1 cellular context compared by ENCODE assay signal in the genomic region with DNA sequence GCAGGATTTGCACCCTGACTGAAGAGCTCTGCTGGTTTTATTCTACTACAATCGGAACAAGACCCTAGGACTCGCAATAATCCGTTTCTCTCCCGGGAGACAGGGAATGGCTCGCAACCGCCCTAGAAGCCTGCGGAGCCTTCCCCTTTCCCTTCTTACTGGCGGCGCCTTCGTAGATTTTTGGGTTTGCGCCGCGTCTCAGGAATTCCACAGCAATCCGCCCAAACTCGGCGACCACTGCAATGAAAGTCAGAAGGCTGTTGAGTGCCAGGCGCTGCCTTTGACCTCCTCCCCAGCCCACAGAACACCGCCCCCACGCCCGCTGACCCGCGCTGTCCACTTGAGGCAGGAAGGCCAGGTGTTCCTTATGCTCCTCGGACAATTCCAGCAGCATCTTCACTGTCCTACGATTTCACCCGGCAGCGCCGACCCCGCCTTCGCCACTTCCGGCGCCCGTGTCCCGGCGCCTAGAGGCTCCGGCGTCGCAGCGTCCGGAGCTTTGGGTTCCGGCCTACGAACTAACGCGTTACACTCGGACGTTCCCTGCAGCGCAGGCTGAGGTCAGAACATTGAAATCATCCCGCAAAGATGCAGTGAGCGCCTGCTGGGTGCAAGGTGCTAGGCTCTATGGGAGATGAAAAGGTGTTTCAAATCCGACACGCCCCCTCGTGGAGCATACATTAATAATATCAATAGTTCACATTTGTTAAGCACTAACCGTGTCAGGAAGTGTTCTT.
TF ChIP-seq lines count a peak whose summit lies in the region.

Gene COMMD2, minus strand, starts transcription at position 439 of the 737 bp plus-strand sequence. Its CDS starts 45 bp downstream, at position 394.

TF ChIP-seq in K562, 482 proteins besides CTCF, POLR2A, EP300 and RAD21 (continued from another document and continues in another):
- TF ChIP-seq, protein P1, sequence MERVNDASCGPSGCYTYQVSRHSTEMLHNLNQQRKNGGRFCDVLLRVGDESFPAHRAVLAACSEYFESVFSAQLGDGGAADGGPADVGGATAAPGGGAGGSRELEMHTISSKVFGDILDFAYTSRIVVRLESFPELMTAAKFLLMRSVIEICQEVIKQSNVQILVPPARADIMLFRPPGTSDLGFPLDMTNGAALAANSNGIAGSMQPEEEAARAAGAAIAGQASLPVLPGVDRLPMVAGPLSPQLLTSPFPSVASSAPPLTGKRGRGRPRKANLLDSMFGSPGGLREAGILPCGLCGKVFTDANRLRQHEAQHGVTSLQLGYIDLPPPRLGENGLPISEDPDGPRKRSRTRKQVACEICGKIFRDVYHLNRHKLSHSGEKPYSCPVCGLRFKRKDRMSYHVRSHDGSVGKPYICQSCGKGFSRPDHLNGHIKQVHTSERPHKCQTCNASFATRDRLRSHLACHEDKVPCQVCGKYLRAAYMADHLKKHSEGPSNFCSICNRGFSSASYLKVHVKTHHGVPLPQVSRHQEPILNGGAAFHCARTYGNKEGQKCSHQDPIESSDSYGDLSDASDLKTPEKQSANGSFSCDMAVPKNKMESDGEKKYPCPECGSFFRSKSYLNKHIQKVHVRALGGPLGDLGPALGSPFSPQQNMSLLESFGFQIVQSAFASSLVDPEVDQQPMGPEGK (CRISPR knock-in tag; IDR thresholded peaks at IDR 0.05; ENCODE audit: borderline replicate concordance): no peak
- TF ChIP-seq ZNF347 (CRISPR knock-in tag; IDR thresholded peaks at IDR 0.05; ENCODE audit: low read depth) (no peak), TSC22D4 (tag; IDR thresholded peaks at IDR 0.05) (no peak), STAT5B (CRISPR knock-in tag; IDR thresholded peaks at IDR 0.05) (no peak), ZNF395 (CRISPR knock-in tag; IDR thresholded peaks at IDR 0.05) (no peak), MCM7 (IDR thresholded peaks at IDR 0.05) (no peak), NR1H2 (CRISPR knock-in tag; IDR thresholded peaks at IDR 0.05) (0 out of 2 replicates have a peak, but pooled peaks have one; percentile 74), SMARCB1 (IDR thresholded peaks at IDR 0.05; ENCODE audit: insufficient read length, low read depth) (no peak), ZNF174 (CRISPR knock-in tag; IDR thresholded peaks at IDR 0.05) (no peak), BACH1 (tag; IDR thresholded peaks at IDR 0.05) (no peak), PRPF4 (IDR thresholded peaks at IDR 0.05; ENCODE audit: insufficient read depth, low read depth, low read length, poor library complexity, severe bottlenecking) (no peak), SAFB (IDR thresholded peaks at IDR 0.05; ENCODE audit: borderline replicate concordance, low read depth, low read length) (no peak), L3MBTL2 (IDR thresholded peaks at IDR 0.05) (peak; percentile 74), ZNF41 (CRISPR knock-in tag; conservative IDR thresholded peaks at IDR 0.05) (no peak), RBM14 (IDR thresholded peaks at IDR 0.05; ENCODE audit: borderline replicate concordance, insufficient read depth, low read depth, low read length) (no peak), GATAD2A (IDR thresholded peaks at IDR 0.05) (0 out of 2 replicates have a peak, but pooled peaks have one; percentile 31), CTBP1 (IDR thresholded peaks at IDR 0.05; ENCODE audit: borderline replicate concordance) (peak; percentile 97), ZNF239 (CRISPR knock-in tag; IDR thresholded peaks at IDR 0.05) (no peak; the same call in 1 of the 2 replicates), ZNF316 (IDR thresholded peaks at IDR 0.05) (no peak), ZNF24 (IDR thresholded peaks at IDR 0.05) (peak; percentile 85), ZNF586 (CRISPR knock-in tag; conservative IDR thresholded peaks at IDR 0.05) (no peak), SRSF7 (optimal IDR thresholded peaks at IDR 0.05; ENCODE audit: low read depth, low read length) (no peak), SRSF3 (IDR thresholded peaks at IDR 0.05; ENCODE audit: insufficient read depth, low read length) (no peak), PPARD (CRISPR knock-in tag; IDR thresholded peaks at IDR 0.05) (no peak), MECOM (CRISPR knock-in tag; IDR thresholded peaks at IDR 0.05) (peak; percentile 81), LARP7 (IDR thresholded peaks at IDR 0.05) (no peak), MTA1 (IDR thresholded peaks at IDR 0.05; ENCODE audit: borderline replicate concordance) (peak; percentile 58; the same call in 1 of the 2 replicates), ZNF444 (CRISPR knock-in tag; IDR thresholded peaks at IDR 0.05) (no peak), RBFOX2 (IDR thresholded peaks at IDR 0.05; ENCODE audit: low read depth, low read length) (peak; percentile 88), ZNF699 (CRISPR knock-in tag; IDR thresholded peaks at IDR 0.05; ENCODE audit: insufficient replicate concordance) (no peak), E2F5 (CRISPR knock-in tag; IDR thresholded peaks at IDR 0.05) (no peak)
- TF ChIP-seq, protein P2, sequence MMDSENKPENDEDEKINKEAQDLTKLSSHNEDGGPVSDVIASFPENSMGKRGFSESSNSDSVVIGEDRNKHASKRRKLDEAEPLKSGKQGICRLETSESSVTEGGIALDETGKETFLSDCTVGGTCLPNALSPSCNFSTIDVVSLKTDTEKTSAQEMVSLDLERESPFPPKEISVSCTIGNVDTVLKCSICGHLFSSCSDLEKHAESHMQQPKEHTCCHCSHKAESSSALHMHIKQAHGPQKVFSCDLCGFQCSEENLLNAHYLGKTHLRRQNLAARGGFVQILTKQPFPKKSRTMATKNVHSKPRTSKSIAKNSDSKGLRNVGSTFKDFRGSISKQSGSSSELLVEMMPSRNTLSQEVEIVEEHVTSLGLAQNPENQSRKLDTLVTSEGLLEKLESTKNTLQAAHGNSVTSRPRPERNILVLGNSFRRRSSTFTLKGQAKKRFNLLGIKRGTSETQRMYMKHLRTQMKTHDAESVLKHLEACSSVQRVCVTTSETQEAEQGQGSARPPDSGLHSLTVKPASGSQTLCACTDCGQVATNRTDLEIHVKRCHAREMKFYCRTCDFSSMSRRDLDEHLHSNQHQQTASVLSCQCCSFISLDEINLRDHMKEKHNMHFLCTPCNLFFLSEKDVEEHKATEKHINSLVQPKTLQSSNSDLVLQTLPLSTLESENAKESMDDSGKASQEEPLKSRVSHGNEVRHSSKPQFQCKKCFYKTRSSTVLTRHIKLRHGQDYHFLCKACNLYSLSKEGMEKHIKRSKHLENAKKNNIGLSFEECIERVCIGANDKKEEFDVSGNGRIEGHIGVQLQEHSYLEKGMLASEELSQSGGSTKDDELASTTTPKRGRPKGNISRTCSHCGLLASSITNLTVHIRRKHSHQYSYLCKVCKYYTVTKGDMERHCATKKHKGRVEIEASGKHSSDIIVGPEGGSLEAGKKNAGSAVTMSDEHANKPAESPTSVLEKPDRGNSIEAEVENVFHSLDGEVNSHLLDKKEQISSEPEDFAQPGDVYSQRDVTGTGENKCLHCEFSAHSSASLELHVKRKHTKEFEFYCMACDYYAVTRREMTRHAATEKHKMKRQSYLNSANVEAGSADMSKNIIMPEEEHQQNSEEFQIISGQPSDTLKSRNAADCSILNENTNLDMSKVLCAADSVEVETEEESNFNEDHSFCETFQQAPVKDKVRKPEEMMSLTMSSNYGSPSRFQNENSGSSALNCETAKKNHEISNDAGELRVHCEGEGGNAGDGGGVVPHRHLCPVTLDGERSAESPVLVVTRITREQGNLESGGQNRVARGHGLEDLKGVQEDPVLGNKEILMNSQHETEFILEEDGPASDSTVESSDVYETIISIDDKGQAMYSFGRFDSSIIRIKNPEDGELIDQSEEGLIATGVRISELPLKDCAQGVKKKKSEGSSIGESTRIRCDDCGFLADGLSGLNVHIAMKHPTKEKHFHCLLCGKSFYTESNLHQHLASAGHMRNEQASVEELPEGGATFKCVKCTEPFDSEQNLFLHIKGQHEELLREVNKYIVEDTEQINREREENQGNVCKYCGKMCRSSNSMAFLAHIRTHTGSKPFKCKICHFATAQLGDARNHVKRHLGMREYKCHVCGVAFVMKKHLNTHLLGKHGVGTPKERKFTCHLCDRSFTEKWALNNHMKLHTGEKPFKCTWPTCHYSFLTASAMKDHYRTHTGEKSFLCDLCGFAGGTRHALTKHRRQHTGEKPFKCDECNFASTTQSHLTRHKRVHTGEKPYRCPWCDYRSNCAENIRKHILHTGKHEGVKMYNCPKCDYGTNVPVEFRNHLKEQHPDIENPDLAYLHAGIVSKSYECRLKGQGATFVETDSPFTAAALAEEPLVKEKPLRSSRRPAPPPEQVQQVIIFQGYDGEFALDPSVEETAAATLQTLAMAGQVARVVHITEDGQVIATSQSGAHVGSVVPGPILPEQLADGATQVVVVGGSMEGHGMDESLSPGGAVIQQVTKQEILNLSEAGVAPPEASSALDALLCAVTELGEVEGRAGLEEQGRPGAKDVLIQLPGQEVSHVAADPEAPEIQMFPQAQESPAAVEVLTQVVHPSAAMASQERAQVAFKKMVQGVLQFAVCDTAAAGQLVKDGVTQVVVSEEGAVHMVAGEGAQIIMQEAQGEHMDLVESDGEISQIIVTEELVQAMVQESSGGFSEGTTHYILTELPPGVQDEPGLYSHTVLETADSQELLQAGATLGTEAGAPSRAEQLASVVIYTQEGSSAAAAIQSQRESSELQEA (IDR thresholded peaks at IDR 0.05; ENCODE audit: low read depth): no peak
- TF ChIP-seq, protein P3, sequence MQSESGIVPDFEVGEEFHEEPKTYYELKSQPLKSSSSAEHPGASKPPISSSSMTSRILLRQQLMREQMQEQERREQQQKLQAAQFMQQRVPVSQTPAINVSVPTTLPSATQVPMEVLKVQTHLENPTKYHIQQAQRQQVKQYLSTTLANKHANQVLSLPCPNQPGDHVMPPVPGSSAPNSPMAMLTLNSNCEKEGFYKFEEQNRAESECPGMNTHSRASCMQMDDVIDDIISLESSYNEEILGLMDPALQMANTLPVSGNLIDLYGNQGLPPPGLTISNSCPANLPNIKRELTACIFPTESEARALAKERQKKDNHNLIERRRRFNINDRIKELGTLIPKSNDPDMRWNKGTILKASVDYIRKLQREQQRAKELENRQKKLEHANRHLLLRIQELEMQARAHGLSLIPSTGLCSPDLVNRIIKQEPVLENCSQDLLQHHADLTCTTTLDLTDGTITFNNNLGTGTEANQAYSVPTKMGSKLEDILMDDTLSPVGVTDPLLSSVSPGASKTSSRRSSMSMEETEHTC (IDR thresholded peaks at IDR 0.05): no peak
- TF ChIP-seq, protein P4, sequence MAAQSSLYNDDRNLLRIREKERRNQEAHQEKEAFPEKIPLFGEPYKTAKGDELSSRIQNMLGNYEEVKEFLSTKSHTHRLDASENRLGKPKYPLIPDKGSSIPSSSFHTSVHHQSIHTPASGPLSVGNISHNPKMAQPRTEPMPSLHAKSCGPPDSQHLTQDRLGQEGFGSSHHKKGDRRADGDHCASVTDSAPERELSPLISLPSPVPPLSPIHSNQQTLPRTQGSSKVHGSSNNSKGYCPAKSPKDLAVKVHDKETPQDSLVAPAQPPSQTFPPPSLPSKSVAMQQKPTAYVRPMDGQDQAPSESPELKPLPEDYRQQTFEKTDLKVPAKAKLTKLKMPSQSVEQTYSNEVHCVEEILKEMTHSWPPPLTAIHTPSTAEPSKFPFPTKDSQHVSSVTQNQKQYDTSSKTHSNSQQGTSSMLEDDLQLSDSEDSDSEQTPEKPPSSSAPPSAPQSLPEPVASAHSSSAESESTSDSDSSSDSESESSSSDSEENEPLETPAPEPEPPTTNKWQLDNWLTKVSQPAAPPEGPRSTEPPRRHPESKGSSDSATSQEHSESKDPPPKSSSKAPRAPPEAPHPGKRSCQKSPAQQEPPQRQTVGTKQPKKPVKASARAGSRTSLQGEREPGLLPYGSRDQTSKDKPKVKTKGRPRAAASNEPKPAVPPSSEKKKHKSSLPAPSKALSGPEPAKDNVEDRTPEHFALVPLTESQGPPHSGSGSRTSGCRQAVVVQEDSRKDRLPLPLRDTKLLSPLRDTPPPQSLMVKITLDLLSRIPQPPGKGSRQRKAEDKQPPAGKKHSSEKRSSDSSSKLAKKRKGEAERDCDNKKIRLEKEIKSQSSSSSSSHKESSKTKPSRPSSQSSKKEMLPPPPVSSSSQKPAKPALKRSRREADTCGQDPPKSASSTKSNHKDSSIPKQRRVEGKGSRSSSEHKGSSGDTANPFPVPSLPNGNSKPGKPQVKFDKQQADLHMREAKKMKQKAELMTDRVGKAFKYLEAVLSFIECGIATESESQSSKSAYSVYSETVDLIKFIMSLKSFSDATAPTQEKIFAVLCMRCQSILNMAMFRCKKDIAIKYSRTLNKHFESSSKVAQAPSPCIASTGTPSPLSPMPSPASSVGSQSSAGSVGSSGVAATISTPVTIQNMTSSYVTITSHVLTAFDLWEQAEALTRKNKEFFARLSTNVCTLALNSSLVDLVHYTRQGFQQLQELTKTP (IDR thresholded peaks at IDR 0.05; ENCODE audit: low read depth in 1 of 2, partially characterized antibody in 2 of 2): peak in 1 of 2 experiments; percentile 31
- TF ChIP-seq, protein P5, sequence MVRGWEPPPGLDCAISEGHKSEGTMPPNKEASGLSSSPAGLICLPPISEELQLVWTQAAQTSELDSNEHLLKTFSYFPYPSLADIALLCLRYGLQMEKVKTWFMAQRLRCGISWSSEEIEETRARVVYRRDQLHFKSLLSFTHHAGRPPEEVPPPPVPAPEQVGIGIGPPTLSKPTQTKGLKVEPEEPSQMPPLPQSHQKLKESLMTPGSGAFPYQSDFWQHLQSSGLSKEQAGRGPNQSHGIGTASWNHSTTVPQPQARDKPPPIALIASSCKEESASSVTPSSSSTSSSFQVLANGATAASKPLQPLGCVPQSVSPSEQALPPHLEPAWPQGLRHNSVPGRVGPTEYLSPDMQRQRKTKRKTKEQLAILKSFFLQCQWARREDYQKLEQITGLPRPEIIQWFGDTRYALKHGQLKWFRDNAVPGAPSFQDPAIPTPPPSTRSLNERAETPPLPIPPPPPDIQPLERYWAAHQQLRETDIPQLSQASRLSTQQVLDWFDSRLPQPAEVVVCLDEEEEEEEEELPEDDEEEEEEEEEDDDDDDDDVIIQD (CRISPR knock-in tag; IDR thresholded peaks at IDR 0.05): no peak
- TF ChIP-seq, protein P6, sequence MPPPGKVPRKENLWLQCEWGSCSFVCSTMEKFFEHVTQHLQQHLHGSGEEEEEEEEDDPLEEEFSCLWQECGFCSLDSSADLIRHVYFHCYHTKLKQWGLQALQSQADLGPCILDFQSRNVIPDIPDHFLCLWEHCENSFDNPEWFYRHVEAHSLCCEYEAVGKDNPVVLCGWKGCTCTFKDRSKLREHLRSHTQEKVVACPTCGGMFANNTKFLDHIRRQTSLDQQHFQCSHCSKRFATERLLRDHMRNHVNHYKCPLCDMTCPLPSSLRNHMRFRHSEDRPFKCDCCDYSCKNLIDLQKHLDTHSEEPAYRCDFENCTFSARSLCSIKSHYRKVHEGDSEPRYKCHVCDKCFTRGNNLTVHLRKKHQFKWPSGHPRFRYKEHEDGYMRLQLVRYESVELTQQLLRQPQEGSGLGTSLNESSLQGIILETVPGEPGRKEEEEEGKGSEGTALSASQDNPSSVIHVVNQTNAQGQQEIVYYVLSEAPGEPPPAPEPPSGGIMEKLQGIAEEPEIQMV (tag; conservative IDR thresholded peaks at IDR 0.05; ENCODE audit: low read depth): no peak
